ENCODE assay signal across 7 cellular contexts in the genomic region with DNA sequence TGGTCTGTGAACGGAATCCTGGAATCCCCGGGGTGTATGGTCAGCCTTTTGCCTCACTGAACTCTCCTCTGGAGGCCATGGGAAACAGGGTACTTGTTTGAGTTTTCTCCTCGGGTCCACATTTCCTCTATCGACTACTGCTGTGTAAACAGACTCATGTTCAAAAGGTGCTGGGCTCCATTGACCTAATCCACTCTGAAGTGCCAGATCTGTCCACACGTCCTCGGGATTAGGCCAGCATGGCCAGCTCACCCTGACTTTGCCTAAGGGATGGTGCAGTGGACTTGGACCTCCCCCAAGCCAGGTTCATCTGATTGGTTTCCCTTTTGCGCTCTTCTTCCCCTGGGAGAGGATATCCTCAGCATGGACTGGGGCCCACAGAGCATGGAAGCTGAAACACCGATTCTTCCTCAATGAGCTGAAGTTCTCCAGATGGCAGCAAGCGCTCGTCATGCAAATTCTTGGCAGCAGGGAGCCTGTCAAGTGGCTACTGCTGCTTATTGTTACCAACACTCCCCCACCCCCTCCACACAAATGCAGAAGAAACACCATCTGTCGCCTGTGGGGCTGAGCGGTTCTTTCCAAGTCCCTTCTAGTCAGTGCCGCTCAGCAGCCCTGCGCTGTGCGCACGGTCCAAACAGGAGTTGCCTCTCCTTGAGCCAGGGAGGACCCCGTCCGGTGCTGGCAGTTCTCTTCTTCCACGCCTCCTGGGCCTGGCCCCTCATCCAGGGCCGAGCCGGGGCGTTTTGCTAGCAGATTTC.
DNase-seq lines count a peak whose midpoint lies in the region; ATAC-seq and TF ChIP-seq lines count a peak whose summit lies in the region.

No MANE protein-coding gene starts in this region.

- peaks cover 20% of the 10 kb centered on the region for H3K4me1 ChIP-seq in HUES64 (ENCODE audit: insufficient read depth, low read length)

- no peaks in the 10 kb centered on the region for H4K20me1 ChIP-seq in neural cell (ENCODE audit: insufficient read depth)

- H3K9me3 ChIP-seq in HUES64 (ENCODE audit: insufficient read depth, low read depth, low read length) (no peaks in the 10 kb centered on the region), neural cell (ENCODE audit: low read length) (no peaks in the 10 kb centered on the region)

- DNase-seq in SK-N-DZ (ENCODE audit: low spot score), result peak; percentile 98
- peak; percentile 94 to 96 for DNase-seq in foreskin fibroblast
- DNase-seq in SIG-M5 (lab: John Stamatoyannopoulos, UW), result no peak
- DNase-seq in activated CD4-positive, alpha-beta T cell treated with anti-CD3 and anti-CD28 coated beads for 48 hours, result no peak

- peak overlapping the region; percentile 12 for H3K4me2 ChIP-seq in neural cell (ENCODE audit: low read length)

- no peak for TF ChIP-seq CTCF in foreskin fibroblast (IDR thresholded peaks at IDR 0.05; ENCODE audit: low read depth, low read length)
- no peak for TF ChIP-seq CTCF in neural cell (IDR thresholded peaks at IDR 0.05; ENCODE audit: poor library complexity, severe bottlenecking)

- no peaks in the 10 kb centered on the region for H3F3A ChIP-seq in neural cell (ENCODE audit: insufficient read depth, low read length, poor library complexity, severe bottlenecking)

- no peaks in the 10 kb centered on the region for H3K79me2 ChIP-seq in neural cell (replicated peaks; ENCODE audit: insufficient read depth, low read length)

- H3K27me3 ChIP-seq in HUES64 (ENCODE audit: insufficient read depth, low read length) (peaks cover 14% of the 10 kb centered on the region), neural cell (ENCODE audit: insufficient read depth, low read depth, low read length) (no peaks in the 10 kb centered on the region)

- H3K9ac ChIP-seq in HUES64 (ENCODE audit: low read depth, low read length), result no peak overlapping the region
- no peak overlapping the region for H3K9ac ChIP-seq in neural cell (ENCODE audit: low read length)

- peak; percentile 13 for TF ChIP-seq EP300 in neural cell (conservative IDR thresholded peaks at IDR 0.05; ENCODE audit: poor library complexity, severe bottlenecking)

- H3K27ac ChIP-seq in HUES64 (ENCODE audit: low read depth, low read length) (peak overlapping the region; percentile 81), neural cell (ENCODE audit: low read length) (no peak overlapping the region)

- peak; percentile 60 for ATAC-seq in GM19351 (IDR thresholded peaks at IDR 0.05; ENCODE audit: unreplicated experiment)

- no peaks in the 10 kb centered on the region for H3K9me2 ChIP-seq in neural cell (ENCODE audit: insufficient read depth, low read length)

- WGBS in HUES64, result 7% methylated on average over 22 of the region's 22 CpGs

- TF ChIP-seq RAD21 in neural cell (conservative IDR thresholded peaks at IDR 0.05), result peak; percentile 31

- H3K4me3 ChIP-seq in HUES64 (ENCODE audit: low read length) (peak overlapping the region; percentile 32), foreskin fibroblast (ENCODE audit: low read depth in 1 of 2, low read length in 2 of 2) (peak overlapping the region; percentile 20 to 45), neural cell (ENCODE audit: low read length) (peak overlapping the region; percentile 48)

- H2AFZ ChIP-seq in neural cell (ENCODE audit: low read depth, low read length), result no peak overlapping the region

- no peaks in the 10 kb centered on the region for H3K36me3 ChIP-seq in HUES64 (ENCODE audit: insufficient read depth, low read length)
- no peaks in the 10 kb centered on the region for H3K36me3 ChIP-seq in neural cell (ENCODE audit: insufficient read depth, low read length)

TF ChIP-seq in neural cell, 6 proteins besides CTCF, POLR2A, EP300 and RAD21:
- TF ChIP-seq SMC3 (conservative IDR thresholded peaks at IDR 0.05; ENCODE audit: poor library complexity) (peak; percentile 16), POLR2AphosphoS5 (IDR thresholded peaks at IDR 0.05) (no peak)
- TF ChIP-seq, protein P1, sequence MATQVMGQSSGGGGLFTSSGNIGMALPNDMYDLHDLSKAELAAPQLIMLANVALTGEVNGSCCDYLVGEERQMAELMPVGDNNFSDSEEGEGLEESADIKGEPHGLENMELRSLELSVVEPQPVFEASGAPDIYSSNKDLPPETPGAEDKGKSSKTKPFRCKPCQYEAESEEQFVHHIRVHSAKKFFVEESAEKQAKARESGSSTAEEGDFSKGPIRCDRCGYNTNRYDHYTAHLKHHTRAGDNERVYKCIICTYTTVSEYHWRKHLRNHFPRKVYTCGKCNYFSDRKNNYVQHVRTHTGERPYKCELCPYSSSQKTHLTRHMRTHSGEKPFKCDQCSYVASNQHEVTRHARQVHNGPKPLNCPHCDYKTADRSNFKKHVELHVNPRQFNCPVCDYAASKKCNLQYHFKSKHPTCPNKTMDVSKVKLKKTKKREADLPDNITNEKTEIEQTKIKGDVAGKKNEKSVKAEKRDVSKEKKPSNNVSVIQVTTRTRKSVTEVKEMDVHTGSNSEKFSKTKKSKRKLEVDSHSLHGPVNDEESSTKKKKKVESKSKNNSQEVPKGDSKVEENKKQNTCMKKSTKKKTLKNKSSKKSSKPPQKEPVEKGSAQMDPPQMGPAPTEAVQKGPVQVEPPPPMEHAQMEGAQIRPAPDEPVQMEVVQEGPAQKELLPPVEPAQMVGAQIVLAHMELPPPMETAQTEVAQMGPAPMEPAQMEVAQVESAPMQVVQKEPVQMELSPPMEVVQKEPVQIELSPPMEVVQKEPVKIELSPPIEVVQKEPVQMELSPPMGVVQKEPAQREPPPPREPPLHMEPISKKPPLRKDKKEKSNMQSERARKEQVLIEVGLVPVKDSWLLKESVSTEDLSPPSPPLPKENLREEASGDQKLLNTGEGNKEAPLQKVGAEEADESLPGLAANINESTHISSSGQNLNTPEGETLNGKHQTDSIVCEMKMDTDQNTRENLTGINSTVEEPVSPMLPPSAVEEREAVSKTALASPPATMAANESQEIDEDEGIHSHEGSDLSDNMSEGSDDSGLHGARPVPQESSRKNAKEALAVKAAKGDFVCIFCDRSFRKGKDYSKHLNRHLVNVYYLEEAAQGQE (IDR thresholded peaks at IDR 0.05; ENCODE audit: borderline replicate concordance), result no peak

Comparison
In these comparisons a context has a peak if more than half of its experiments do, and no peak if none do; other contexts are left out.
1. DNase-seq: peak in SK-N-DZ (single experiment) and foreskin fibroblast (2 of 2); none in SIG-M5 (single experiment) and activated CD4-positive, alpha-beta T cell treated with anti-CD3 and anti-CD28 coated beads for 48 hours (single experiment).
2. Peak in every context shown above with its lines, with median percentiles within 50 percentile points of each other: H3K4me3 ChIP-seq.